11 cellular contexts compared by ENCODE assay signal in the genomic region with DNA sequence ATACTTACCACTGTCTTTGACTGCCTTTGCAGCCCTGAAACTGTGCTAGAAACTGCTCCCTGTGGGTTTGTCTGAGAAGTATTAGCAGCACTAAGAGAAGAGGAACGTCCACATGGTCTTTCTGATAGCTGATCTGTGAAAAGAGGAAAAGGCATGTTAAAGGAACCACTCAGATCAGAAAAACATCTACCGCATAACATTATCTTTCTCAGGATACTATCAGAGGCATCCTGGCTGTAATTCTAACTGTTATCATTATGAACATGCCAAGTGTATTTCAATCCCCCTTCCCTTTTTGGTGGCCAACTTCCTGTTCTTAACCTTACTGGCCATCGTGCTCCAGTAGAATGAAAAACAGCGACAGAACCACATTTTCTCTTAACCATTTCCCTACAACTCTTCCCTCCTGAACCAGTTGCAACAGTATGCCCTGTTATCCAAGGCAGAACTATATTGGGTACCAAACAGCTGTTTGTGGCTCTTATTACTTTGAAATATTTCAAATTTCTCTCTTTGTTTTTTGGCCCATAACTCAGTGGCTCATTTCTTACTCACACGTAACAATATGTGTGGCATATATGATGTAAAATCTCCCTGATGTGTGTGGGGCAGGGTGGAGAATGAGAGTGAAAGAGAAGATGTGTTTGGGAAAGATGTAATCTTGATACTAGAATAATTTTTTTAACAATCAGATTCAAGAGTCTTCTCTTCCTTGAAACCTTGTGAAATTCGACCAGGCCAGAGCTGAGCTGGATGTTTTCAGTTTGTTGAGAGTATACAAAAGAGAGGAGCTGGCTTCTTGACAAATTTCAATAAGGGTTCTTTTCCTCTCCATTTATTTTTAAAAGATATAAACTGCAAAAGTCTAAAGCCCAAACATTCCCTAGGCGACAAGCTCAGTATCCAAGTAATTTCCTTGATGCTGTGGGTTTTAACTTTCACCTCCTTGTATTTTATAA. TPM values are rescaled to one million over a fixed set of nuclear protein-coding genes. Genes with fewer than 3 reads are reported as not detected.
DNase-seq lines count a peak whose midpoint lies in the region; ATAC-seq, FAIRE-seq and TF ChIP-seq lines count a peak whose summit lies in the region.
"Had no signal": no experiment of that assay in that cellular context is flagged by ENCODE, and none has a peak within 500 bp of the region (broad histone marks: within the 10 kb centered on the region; RNA-seq: fewer than 3 reads in every experiment).

No MANE protein-coding gene starts in this region.

- FAIRE-seq in K562 (lab: Jason Lieb, UNC) = peak; percentile 69

- in situ Hi-C loops in K562 (cut with MboI) = no loop called here

- H4K20me1 ChIP-seq in K562 (replicated peaks; ENCODE audit: control insufficient read depth, insufficient read depth, low read length) = no peaks in the 10 kb centered on the region

- peak; percentile 69 for ATAC-seq in K562
- no peak for ATAC-seq in psoas muscle
- ATAC-seq in HG03432 (IDR thresholded peaks at IDR 0.05; ENCODE audit: unreplicated experiment) = no peak
- no peak for ATAC-seq in GM21576 (IDR thresholded peaks at IDR 0.05; ENCODE audit: unreplicated experiment)

- intact Hi-C loops in K562 (cut with micrococcal nuclease) = no loop called here
- intact Hi-C loops in psoas muscle (cut with DNase I) = no loop called here

- H3K4me3 ChIP-seq in NB4 (ENCODE audit: low read depth, low read length) (no peak overlapping the region), K562 (no peak overlapping the region), psoas muscle (no peak overlapping the region)
- H3K4me3 ChIP-seq: SJCRH30 had no signal

- WGBS in K562 (ENCODE audit: insufficient coverage, low coverage, missing lambda C conversion rate) = 25% methylated on average over 7 of the region's 7 CpGs
- WGBS in psoas muscle, 3 donors = 9 to 33% (median 20%) methylated on average over 7 of the region's 7 CpGs

- POLR2A ChIA-PET in K562 (lab: Yijun Ruan, JAX) = interaction anchor here (0.7 to 1.9 kb wide), 5 partner anchors 8 to 500 kb away, joined by 3 to 5 read pairs (median 3); no protein-coding TSS in a partner anchor

- peak overlapping the region in 1 of 2 experiments; percentile 18; a peak in 1 of 4 replicates for H3K9ac ChIP-seq in K562 (ENCODE audit: insufficient read depth in 1 of 2, low read depth in 2 of 2, low read length in 2 of 2)

- no peaks in the 10 kb centered on the region for H3K9me1 ChIP-seq in K562 (ENCODE audit: control insufficient read depth, insufficient read depth, low read length)

- no TSS peak for BruUV-seq in K562 (replicated peaks; lab: Mats Ljungman, UMichigan)

- H3K27ac ChIP-seq in K562 (ENCODE audit: extremely low read depth, low read depth, low read length) (peak overlapping the region; percentile 72), psoas muscle (peak overlapping the region; percentile 87)
- H3K27ac ChIP-seq: SJCRH30 had no signal

- TF ChIP-seq EP300 in K562 (IDR thresholded peaks at IDR 0.05; ENCODE audit: low read length) = peak; percentile 77

- CTCF ChIA-PET in K562 (lab: Yijun Ruan, JAX; ENCODE audit: low intra/inter-chr PET ratio) = no interaction called here

- TF ChIP-seq POLR2A in NB4 (IDR thresholded peaks at IDR 0.05; ENCODE audit: extremely low read depth, insufficient read length) (no peak), K562 (conservative IDR thresholded peaks at IDR 0.05) (no peak)

- H3K4me2 ChIP-seq in K562 (ENCODE audit: insufficient read depth, low read length) = peak overlapping the region; percentile 48

- no peaks in the 10 kb centered on the region for H3K79me2 ChIP-seq in K562 (ENCODE audit: control insufficient read depth, insufficient read depth, low read length)

- TF ChIP-seq CTCF in NB4 (IDR thresholded peaks at IDR 0.05; ENCODE audit: low read depth, low read length) (no peak), K562 (IDR thresholded peaks at IDR 0.05 in 2 of 3, conservative IDR thresholded peaks at IDR 0.05 in 1 of 3; ENCODE audit: insufficient read depth in 2 of 3, low read depth in 1 of 3, low read length in 3 of 3) (no peak), psoas muscle (IDR thresholded peaks at IDR 0.05) (no peak)

- no peaks in the 10 kb centered on the region for H3K27me3 ChIP-seq in K562 (ENCODE audit: control insufficient read depth in 2 of 2, insufficient read depth in 2 of 2, low read length in 2 of 2)
- no peaks in the 10 kb centered on the region for H3K27me3 ChIP-seq in psoas muscle (ENCODE audit: insufficient read depth in 3 of 3, low read length in 2 of 3)
- H3K27me3 ChIP-seq: SJCRH30 had no signal

- H3K9me3 ChIP-seq in K562 (replicated peaks; ENCODE audit: control insufficient read depth, insufficient read depth, low read depth, low read length) (no peaks in the 10 kb centered on the region), psoas muscle (no peaks in the 10 kb centered on the region)
- H3K9me3 ChIP-seq: SJCRH30 had no signal

- DNase-seq in GF-D8 (lab: John Stamatoyannopoulos, UW) (peak; percentile 88), NB4 (ENCODE audit: low read depth) (peak; percentile 72), K562 (ENCODE audit: extremely low read depth in 1 of 4, low spot score in 3 of 4) (peak in 1 of 4 experiments; percentile 51), psoas muscle (no peak), NCI-H510A treated with DMSO at 0.1 percent for 48 hours (lab: John Stamatoyannopoulos, UW) (no peak)
- DNase-seq: effector memory CD4-positive, alpha-beta T cell; HFFc6; NCI-H2081; SJCRH30 had no signal

- H2AFZ ChIP-seq in K562 (ENCODE audit: low read depth, low read length) = peak overlapping the region; percentile 92

- H3K4me1 ChIP-seq in K562 (replicated peaks in 1 of 2; ENCODE audit: control insufficient read depth in 2 of 2, insufficient read depth in 2 of 2, low read length in 2 of 2) (peaks cover 4 to 44% of the 10 kb centered on the region in 2 experiments; a peak in 4 of 5 replicates), psoas muscle (peaks cover 37% of the 10 kb centered on the region)

- TF ChIP-seq RAD21 in K562 (CRISPR knock-in tag; conservative IDR thresholded peaks at IDR 0.05 in 1 of 2, IDR thresholded peaks at IDR 0.05 in 1 of 2) = no peak

- H3K36me3 ChIP-seq in K562 (ENCODE audit: control insufficient read depth, insufficient read depth, low read length) = no peaks in the 10 kb centered on the region
- H3K36me3 ChIP-seq in psoas muscle (ENCODE audit: insufficient read depth in 1 of 2, low read depth in 1 of 2) = peaks cover 0 to 11% of the 10 kb centered on the region in 2 donors
- H3K36me3 ChIP-seq: SJCRH30 had no signal

TF ChIP-seq in K562, 482 proteins besides CTCF, POLR2A, EP300 and RAD21 (continues in another document):
- TF ChIP-seq CAMTA2 (CRISPR knock-in tag; conservative IDR thresholded peaks at IDR 0.05) = no peak
- TF ChIP-seq, protein P1, sequence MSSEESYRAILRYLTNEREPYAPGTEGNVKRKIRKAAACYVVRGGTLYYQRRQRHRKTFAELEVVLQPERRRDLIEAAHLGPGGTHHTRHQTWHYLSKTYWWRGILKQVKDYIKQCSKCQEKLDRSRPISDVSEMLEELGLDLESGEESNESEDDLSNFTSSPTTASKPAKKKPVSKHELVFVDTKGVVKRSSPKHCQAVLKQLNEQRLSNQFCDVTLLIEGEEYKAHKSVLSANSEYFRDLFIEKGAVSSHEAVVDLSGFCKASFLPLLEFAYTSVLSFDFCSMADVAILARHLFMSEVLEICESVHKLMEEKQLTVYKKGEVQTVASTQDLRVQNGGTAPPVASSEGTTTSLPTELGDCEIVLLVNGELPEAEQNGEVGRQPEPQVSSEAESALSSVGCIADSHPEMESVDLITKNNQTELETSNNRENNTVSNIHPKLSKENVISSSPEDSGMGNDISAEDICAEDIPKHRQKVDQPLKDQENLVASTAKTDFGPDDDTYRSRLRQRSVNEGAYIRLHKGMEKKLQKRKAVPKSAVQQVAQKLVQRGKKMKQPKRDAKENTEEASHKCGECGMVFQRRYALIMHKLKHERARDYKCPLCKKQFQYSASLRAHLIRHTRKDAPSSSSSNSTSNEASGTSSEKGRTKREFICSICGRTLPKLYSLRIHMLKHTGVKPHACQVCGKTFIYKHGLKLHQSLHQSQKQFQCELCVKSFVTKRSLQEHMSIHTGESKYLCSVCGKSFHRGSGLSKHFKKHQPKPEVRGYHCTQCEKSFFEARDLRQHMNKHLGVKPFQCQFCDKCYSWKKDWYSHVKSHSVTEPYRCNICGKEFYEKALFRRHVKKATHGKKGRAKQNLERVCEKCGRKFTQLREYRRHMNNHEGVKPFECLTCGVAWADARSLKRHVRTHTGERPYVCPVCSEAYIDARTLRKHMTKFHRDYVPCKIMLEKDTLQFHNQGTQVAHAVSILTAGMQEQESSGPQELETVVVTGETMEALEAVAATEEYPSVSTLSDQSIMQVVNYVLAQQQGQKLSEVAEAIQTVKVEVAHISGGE (CRISPR knock-in tag; IDR thresholded peaks at IDR 0.05) = no peak
- 0 out of 2 replicates have a peak, but pooled peaks have one; percentile 9 for TF ChIP-seq NFE2 (IDR thresholded peaks at IDR 0.05; ENCODE audit: low read depth)
- TF ChIP-seq MEF2A (IDR thresholded peaks at IDR 0.05; ENCODE audit: control insufficient read depth, low read depth, low read length) = no peak
- no peak for TF ChIP-seq SRSF1 (IDR thresholded peaks at IDR 0.05; ENCODE audit: low read depth, low read length)
- TF ChIP-seq POLR2AphosphoS5 (IDR thresholded peaks at IDR 0.05; ENCODE audit: control insufficient read depth, insufficient read depth, low read depth, low read length) = no peak

RNA-seq across cellular contexts. Expression of a gene that starts 35.2 kb away (rescaled TPM):
- total RNA-seq in K562 (2011; cell fraction: chromatin; rRNA removed; ENCODE audit: low replicate concordance) = 2.3 and 4.7 TPM in 2 replicates
- 1.3 TPM in 2 replicates for total RNA-seq in K562 (2011; cell fraction: nucleolus; rRNA removed)
- total RNA-seq in K562 (2011; cell fraction: nucleoplasm; rRNA removed) = 2.0 and 4.1 TPM in 2 replicates
- total RNA-seq in K562 (2014; rRNA removed) (7.4 and 9.5 TPM in 2 replicates), K562 (2014; rRNA removed; fragmentation: Illumina TruSeq; extraction: Trizol) (14.3 and 15.9 TPM in 2 replicates), K562 (2015; rRNA removed; fragmentation: Illumina TruSeq; extraction: Trizol) (20.7 and 22.1 TPM in 2 replicates), K562 (2021) (10.4 and 10.9 TPM in 2 replicates), psoas muscle (10 to 100 TPM; 25.4 to 70.5 (median 53.8) TPM)
- polyA plus RNA-seq in K562 (2011; rRNA removed) (15.1 and 15.3 TPM in 2 replicates), K562 (2014; fragmentation: Illumina TruSeq; extraction: Trizol) (15.2 and 18.0 TPM in 2 replicates), K562 (2014; fragmentation: Nextera tagmentation; extraction: Ambion mirVana) (1 to 10 TPM; 2.9 to 5.0 TPM), K562 (2014; rRNA removed) (13.3 and 14.1 TPM in 2 replicates), psoas muscle (10 to 100 TPM; 11.4 to 22.5 (median 19.6) TPM)
- polyA plus RNA-seq in K562 (2011; cell fraction: cytosol; rRNA removed) = 4.4 and 8.8 TPM in 2 replicates
- polyA plus RNA-seq in K562 (2011; cell fraction: nucleus; rRNA removed) = 8.9 and 13.1 TPM in 2 replicates
- 24.2 and 44.4 TPM in 2 replicates for polyA plus RNA-seq in K562 (2012)
- polyA minus RNA-seq in K562 (2011; rRNA and poly(A)+ RNA removed) = 13.3 and 15.4 TPM in 2 replicates
- 4.0 and 5.6 TPM in 2 replicates for polyA minus RNA-seq in K562 (2011; cell fraction: cytosol; rRNA and poly(A)+ RNA removed)
- 2.4 and 7.1 TPM in 2 replicates for polyA minus RNA-seq in K562 (2011; cell fraction: nucleus; rRNA and poly(A)+ RNA removed)

Comparison
In these comparisons a context has a peak if more than half of its experiments do, and no peak if none do; other contexts are left out.
1. DNase-seq: peak in GF-D8 (single experiment) and NB4 (single experiment); none in psoas muscle (0 of 2) and NCI-H510A treated with DMSO at 0.1 percent for 48 hours (single experiment).